Comparison of ENCODE assay signal across 9 cellular contexts in genomic region chr17:65627892-65628622, GRCh38.
DNase-seq lines count a peak whose midpoint lies in the region; ATAC-seq, FAIRE-seq and TF ChIP-seq lines count a peak whose summit lies in the region.
"Had no signal": no experiment of that assay in that cellular context is flagged by ENCODE, and none has a peak within 500 bp of the region (broad histone marks: within the 10 kb centered on the region; RNA-seq: fewer than 3 reads in every experiment).

No MANE protein-coding gene starts in this region.

- peak; percentile 69 for DNase-seq in HTR-8/SVneo (ENCODE audit: insufficient read length, low spot score)
- DNase-seq in RWPE1 (ENCODE audit: low spot score) = peak; percentile 25
- peak; percentile 88 to 92 for DNase-seq in thyroid gland
- no peak for DNase-seq in activated CD4-positive, alpha-beta T cell treated with anti-CD3 and anti-CD28 coated beads, Interleukin-2, amount 50 U/mL, for 1 hour
- DNase-seq in inferior parietal cortex (ENCODE audit: extremely low spot score) = no peak
- DNase-seq: naive B cell had no signal

- H3K9me3 ChIP-seq in gastroesophageal sphincter = no peaks in the 10 kb centered on the region
- H3K9me3 ChIP-seq in thyroid gland = no peaks in the 10 kb centered on the region

- POLR2A ChIA-PET in RWPE1 (lab: Yijun Ruan, JAX; ENCODE audit: low non-redundant PET) = no interaction called here

- TF ChIP-seq EP300 in gastroesophageal sphincter (IDR thresholded peaks at IDR 0.05) = no peak

- CTCF ChIA-PET in RWPE1 (lab: Yijun Ruan, JAX) = interaction anchor here (0.6 kb wide), 1 partner anchor 505 kb away, joined by 3 read pairs; no protein-coding TSS in a partner anchor

- no peak overlapping the region for H3K4me3 ChIP-seq in gastroesophageal sphincter
- H3K4me3 ChIP-seq in thyroid gland (replicated peaks in 1 of 3) = no peak overlapping the region

- no peak for TF ChIP-seq CTCF in RWPE1 (conservative IDR thresholded peaks at IDR 0.05; ENCODE audit: low read depth)
- TF ChIP-seq CTCF in gastroesophageal sphincter (IDR thresholded peaks at IDR 0.05) = no peak
- no peak for TF ChIP-seq CTCF in thyroid gland (IDR thresholded peaks at IDR 0.05)

- ATAC-seq in gastroesophageal sphincter = peak; percentile 65
- ATAC-seq in HG02642 (IDR thresholded peaks at IDR 0.05; ENCODE audit: poor library complexity, unreplicated experiment) = no peak
- ATAC-seq in GM19351 (IDR thresholded peaks at IDR 0.05; ENCODE audit: unreplicated experiment) = no peak

- WGBS in gastroesophageal sphincter (ENCODE audit: low coverage in 1 of 2), 2 donors = 21 to 49% methylated on average over 13 to 15 of the region's 16 CpGs
- 45 to 47% methylated on average over 16 of the region's 16 CpGs for WGBS in thyroid gland, 2 donors

- H3K36me3 ChIP-seq in gastroesophageal sphincter = no peaks in the 10 kb centered on the region
- no peaks in the 10 kb centered on the region for H3K36me3 ChIP-seq in thyroid gland

- peak; percentile 76 for FAIRE-seq in HTR-8/SVneo (lab: Jason Lieb, UNC)

- H3K27ac ChIP-seq in RWPE1 (no peak overlapping the region), gastroesophageal sphincter (peak overlapping the region in 3 of 4 donors; percentile 49 to 62 (median 62)), thyroid gland (peak overlapping the region; percentile 61 to 78 (median 69))

- H3K4me1 ChIP-seq in gastroesophageal sphincter (peaks cover 0 to 15% (median 9%) of the 10 kb centered on the region in 3 donors), thyroid gland (peaks cover 24 to 33% of the 10 kb centered on the region in 2 donors)

- intact Hi-C loops in thyroid gland (cut with DNase I) = no loop called here

- no peak for TF ChIP-seq POLR2A in gastroesophageal sphincter (IDR thresholded peaks at IDR 0.05)
- TF ChIP-seq POLR2A in thyroid gland (IDR thresholded peaks at IDR 0.05) = no peak

- H3K27me3 ChIP-seq in gastroesophageal sphincter (no peaks in the 10 kb centered on the region), thyroid gland (no peaks in the 10 kb centered on the region)

Comparison
In these comparisons a context has a peak if more than half of its experiments do, and no peak if none do; other contexts are left out.
1. DNase-seq: peak in HTR-8/SVneo (single experiment), RWPE1 (single experiment) and thyroid gland (2 of 2); none in activated CD4-positive, alpha-beta T cell treated with anti-CD3 and anti-CD28 coated beads, Interleukin-2, amount 50 U/mL, for 1 hour (single experiment) and inferior parietal cortex (single experiment).